ENCODE assay signal across 22 cellular contexts in genomic region chr1:55700359-55701130, GRCh38.
DNase-seq lines count a peak whose midpoint lies in the region; ATAC-seq, FAIRE-seq and TF ChIP-seq lines count a peak whose summit lies in the region.
"Had no signal": no experiment of that assay in that cellular context is flagged by ENCODE, and none has a peak within 500 bp of the region (broad histone marks: within the 10 kb centered on the region; RNA-seq: fewer than 3 reads in every experiment).

No MANE protein-coding gene starts in this region.

- peak; percentile 67 for DNase-seq in AG10803 (ENCODE audit: low read depth)
- DNase-seq in IMR-90: peak; percentile 77
- DNase-seq in iris pigment epithelial cell (ENCODE audit: low read depth): peak; percentile 42
- no peak for DNase-seq in NCI-H146 treated with DMSO at 0.1 percent for 48 hours (lab: John Stamatoyannopoulos, UW; ENCODE audit: unreplicated experiment)
- no peak for DNase-seq in kidney
- DNase-seq in CD14-positive monocyte (ENCODE audit: low spot score): no peak
- DNase-seq: activated CD4-positive, alpha-beta T cell treated with anti-CD3 and anti-CD28 coated beads for 36 hours; activated CD8-positive, alpha-beta memory T cell treated with anti-CD3 and anti-CD28 coated beads, Interleukin-2, amount 10 ng/mL, durations not matched to agents 7 days and 5 days; activated naive CD8-positive, alpha-beta T cell treated with anti-CD3 and anti-CD28 coated beads for 36 hours; body of pancreas; naive B cell; NCI-H1092 treated with DMSO at 0.1 percent for 48 hours; NK-92 treated with Interleukin-12 subunit alpha and Interleukin-12 subunit beta, amount 100 ng/mL, for 24 hours; pancreas; sigmoid colon; stimulated activated CD4-positive, alpha-beta T cell treated with anti-CD3 and anti-CD28 coated beads, Interleukin-2, amount 100 ng/mL, for 48 hours had no signal

- peak overlapping the region; percentile 87 for H4K91ac ChIP-seq in IMR-90 (ENCODE audit: insufficient read depth, low read depth, low read length)

- H3K9ac ChIP-seq in IMR-90 (ENCODE audit: low read depth, low read length) (no peak overlapping the region), kidney (ENCODE audit: low read length in 2 of 2) (no peak overlapping the region)

- peak overlapping the region; percentile 62 for H2BK5ac ChIP-seq in IMR-90 (ENCODE audit: low read depth, low read length, poor library complexity, severe bottlenecking)

- H3K4me2 ChIP-seq in IMR-90 (ENCODE audit: low read depth, low read length): no peak overlapping the region
- H3K4me2 ChIP-seq: A549 had no signal

- H3K27ac ChIP-seq in IMR-90 (ENCODE audit: insufficient read depth, low read length) (peak overlapping the region; percentile 73), kidney (ENCODE audit: low read depth in 2 of 2, low read length in 2 of 2) (no peak overlapping the region)
- H3K27ac ChIP-seq: A549, body of pancreas, coronary artery, pancreas, RWPE1 had no signal

- H3K27me3 Mint-ChIP-seq in CD14-positive monocyte (ENCODE audit: low read depth in 3 of 3): peaks cover 1 to 4% (median 3%) of the 10 kb centered on the region in 3 donors
- H3K27me3 Mint-ChIP-seq: activated CD4-positive, alpha-beta T cell treated with anti-CD3 and anti-CD28 coated beads for 36 hours; activated CD8-positive, alpha-beta memory T cell treated with anti-CD3 and anti-CD28 coated beads, Interleukin-2, amount 10 ng/mL, durations not matched to agents 7 days and 5 days had no signal

- no TSS peak for BruUV-seq in IMR-90 (replicated peaks; lab: Mats Ljungman, UMichigan)

- H3K4me1 Mint-ChIP-seq in CD14-positive monocyte: no peaks in the 10 kb centered on the region
- H3K4me1 Mint-ChIP-seq: activated CD4-positive, alpha-beta T cell treated with anti-CD3 and anti-CD28 coated beads for 36 hours; activated CD8-positive, alpha-beta memory T cell treated with anti-CD3 and anti-CD28 coated beads, Interleukin-2, amount 10 ng/mL, durations not matched to agents 7 days and 5 days; activated naive CD8-positive, alpha-beta T cell treated with anti-CD3 and anti-CD28 coated beads for 36 hours; naive B cell had no signal

- H2BK15ac ChIP-seq in IMR-90 (ENCODE audit: low read depth, low read length): peak overlapping the region; percentile 94

- ATAC-seq in IMR-90 (ENCODE audit: low read depth) (no peak), SK-N-SH treated with all-trans-retinoic acid at 6 μM for 48 hours (peak; percentile 51), GM21619 (IDR thresholded peaks at IDR 0.05; ENCODE audit: unreplicated experiment) (no peak)
- ATAC-seq: A549; activated CD4-positive, alpha-beta T cell treated with anti-CD3 and anti-CD28 coated beads for 36 hours; activated CD8-positive, alpha-beta memory T cell treated with anti-CD3 and anti-CD28 coated beads, Interleukin-2, amount 10 ng/mL, durations not matched to agents 7 days and 5 days; body of pancreas had no signal

- peak overlapping the region; percentile 92 for H2BK20ac ChIP-seq in IMR-90 (ENCODE audit: low read depth, low read length)

- peaks cover 15% of the 10 kb centered on the region for H3K9me1 ChIP-seq in IMR-90 (ENCODE audit: insufficient read depth, low read length)

- H3K36me3 ChIP-seq in IMR-90 (ENCODE audit: control insufficient read depth, insufficient read depth, low read length) (no peaks in the 10 kb centered on the region), kidney (ENCODE audit: control insufficient read depth in 1 of 2, insufficient read depth in 2 of 2, low read length in 2 of 2) (no peaks in the 10 kb centered on the region)
- H3K36me3 ChIP-seq: pancreas, sigmoid colon had no signal

- no peak for FAIRE-seq in kidney (lab: Jason Lieb, UNC)
- FAIRE-seq: A549, frontal cortex, pancreas had no signal

- no CpG with 5 or more reads among the region's 2 CpGs for WGBS in IMR-90 (ENCODE audit: extremely low coverage in 2 of 2, insufficient read length in 1 of 2), 2 experiments

- H3K4me3 Mint-ChIP-seq in CD14-positive monocyte: peak overlapping the region in 1 of 2 donors; percentile 1
- H3K4me3 Mint-ChIP-seq: activated CD4-positive, alpha-beta T cell treated with anti-CD3 and anti-CD28 coated beads for 36 hours; activated CD8-positive, alpha-beta memory T cell treated with anti-CD3 and anti-CD28 coated beads, Interleukin-2, amount 10 ng/mL, durations not matched to agents 7 days and 5 days; activated naive CD8-positive, alpha-beta T cell treated with anti-CD3 and anti-CD28 coated beads for 36 hours; naive B cell had no signal

- peaks cover 30% of the 10 kb centered on the region for H3K4me1 ChIP-seq in IMR-90 (ENCODE audit: control insufficient read depth, insufficient read depth, low read length)
- no peaks in the 10 kb centered on the region for H3K4me1 ChIP-seq in kidney (ENCODE audit: control insufficient read depth in 1 of 2, insufficient read depth in 1 of 2, low read depth in 1 of 2, low read length in 2 of 2)
- H3K4me1 ChIP-seq: A549 had no signal

- peaks cover 0 to 1% (median 0%) of the 10 kb centered on the region in 7 donors for H3K9me3 Mint-ChIP-seq in CD14-positive monocyte
- H3K9me3 Mint-ChIP-seq: activated naive CD8-positive, alpha-beta T cell treated with anti-CD3 and anti-CD28 coated beads for 36 hours had no signal

- CTCF ChIA-PET in IMR-90 (lab: Yijun Ruan, JAX): interaction anchor here (0.6 kb wide), 2 partner anchors 53 to 173 kb away, joined by 3 to 5 read pairs; no protein-coding TSS in a partner anchor

- H4K8ac ChIP-seq in IMR-90 (ENCODE audit: low read depth in 2 of 2, low read length in 2 of 2): peak overlapping the region; percentile 29 to 68

- H3K36me3 Mint-ChIP-seq in CD14-positive monocyte: no peaks in the 10 kb centered on the region
- H3K36me3 Mint-ChIP-seq: activated CD8-positive, alpha-beta memory T cell treated with anti-CD3 and anti-CD28 coated beads, Interleukin-2, amount 10 ng/mL, durations not matched to agents 7 days and 5 days; activated naive CD8-positive, alpha-beta T cell treated with anti-CD3 and anti-CD28 coated beads for 36 hours; naive B cell had no signal

- in situ Hi-C loops in IMR-90 (cut with MboI; ENCODE audit: low sequenced_read_pairs): no loop called here

- no peak for TF ChIP-seq CTCF in AG10803 (conservative IDR thresholded peaks at IDR 0.05; ENCODE audit: low read length)
- TF ChIP-seq CTCF in IMR-90 (conservative IDR thresholded peaks at IDR 0.05; ENCODE audit: low read depth, low read length): no peak
- no peak for TF ChIP-seq CTCF in kidney (IDR thresholded peaks at IDR 0.05; ENCODE audit: borderline replicate concordance, extremely low read depth, insufficient read depth)
- TF ChIP-seq CTCF in CD14-positive monocyte (IDR thresholded peaks at IDR 0.05): no peak

- H3K4me3 ChIP-seq in AG10803 (ENCODE audit: low read length): no peak overlapping the region
- H3K4me3 ChIP-seq in IMR-90 (ENCODE audit: insufficient read depth, low read depth, low read length): no peak overlapping the region
- H3K4me3 ChIP-seq in kidney (ENCODE audit: low read length in 2 of 2): no peak overlapping the region
- H3K4me3 ChIP-seq: A549, body of pancreas, coronary artery, pancreas, sigmoid colon had no signal

- H3K79me1 ChIP-seq in IMR-90 (ENCODE audit: low read depth in 1 of 2, low read length in 2 of 2): no peaks in the 10 kb centered on the region

- peak overlapping the region; percentile 89 for H2AK5ac ChIP-seq in IMR-90 (ENCODE audit: low read depth, low read length)

- 0 out of 2 replicates have a peak overlapping the region, but pooled peaks have one; percentile 5 for H3K56ac ChIP-seq in IMR-90 (ENCODE audit: extremely low read depth, insufficient read depth, low read length)

- H3K23ac ChIP-seq in IMR-90 (ENCODE audit: low read depth, low read length): peak overlapping the region; percentile 77

- H4K20me1 ChIP-seq in IMR-90 (ENCODE audit: insufficient read depth, low read length): no peaks in the 10 kb centered on the region

- H3K4ac ChIP-seq in IMR-90 (ENCODE audit: low read depth, low read length): peak overlapping the region; percentile 88

- H3K27ac Mint-ChIP-seq in CD14-positive monocyte: no peak overlapping the region
- H3K27ac Mint-ChIP-seq: activated CD4-positive, alpha-beta T cell treated with anti-CD3 and anti-CD28 coated beads for 36 hours; activated CD8-positive, alpha-beta memory T cell treated with anti-CD3 and anti-CD28 coated beads, Interleukin-2, amount 10 ng/mL, durations not matched to agents 7 days and 5 days; activated naive CD8-positive, alpha-beta T cell treated with anti-CD3 and anti-CD28 coated beads for 36 hours had no signal

- peak overlapping the region; percentile 89 for H3K14ac ChIP-seq in IMR-90 (replicated peaks; ENCODE audit: low read depth, low read length)

- H3K27me3 ChIP-seq in IMR-90 (ENCODE audit: control insufficient read depth, insufficient read depth, low read length): no peaks in the 10 kb centered on the region
- H3K27me3 ChIP-seq: body of pancreas, pancreas, sigmoid colon had no signal

- peak overlapping the region; percentile 93 for H4K5ac ChIP-seq in IMR-90 (ENCODE audit: low read depth, low read length)

- TF ChIP-seq POLR2A in IMR-90 (IDR thresholded peaks at IDR 0.05; ENCODE audit: low read depth, low read length): no peak

- peak overlapping the region; percentile 93 for H2BK120ac ChIP-seq in IMR-90 (ENCODE audit: low read depth, low read length)

- dilution Hi-C loops in IMR-90 (cut with HindIII; ENCODE audit: low sequenced_read_pairs, unreplicated experiment): no loop called here

- H2AK9ac ChIP-seq in IMR-90 (replicated peaks; ENCODE audit: low read depth, low read length, poor library complexity): peak overlapping the region; percentile 59

- TF ChIP-seq RAD21 in IMR-90 (IDR thresholded peaks at IDR 0.05; ENCODE audit: low read length): no peak

- POLR2A ChIA-PET in IMR-90 (lab: Charles Lee; ENCODE audit: unreplicated experiment): no interaction called here

- H2AFZ ChIP-seq in IMR-90 (replicated peaks; ENCODE audit: low read length, poor library complexity): peak overlapping the region; percentile 70

- peak overlapping the region; percentile 95 for H3K18ac ChIP-seq in IMR-90 (ENCODE audit: low read depth, low read length)

- no peaks in the 10 kb centered on the region for H3K9me3 ChIP-seq in IMR-90 (ENCODE audit: control insufficient read depth, insufficient read depth, low read length)
- no peaks in the 10 kb centered on the region for H3K9me3 ChIP-seq in kidney (ENCODE audit: control insufficient read depth in 1 of 2, low read length in 2 of 2)
- H3K9me3 ChIP-seq: A549, body of pancreas, pancreas, sigmoid colon had no signal

- intact Hi-C loops in IMR-90 (cut with micrococcal nuclease) (no loop called here), kidney (cut with DNase I) (no loop called here), CD14-positive monocyte (cut with micrococcal nuclease) (no loop called here)

TF ChIP-seq in SK-N-SH treated with all-trans-retinoic acid at 6 μM for 48 hours, 23 proteins besides CTCF, POLR2A, EP300 and RAD21 (continues in another document):
- TF ChIP-seq SNAI2 (CRISPR knock-in tag; IDR thresholded peaks at IDR 0.05): no peak

Comparison
In these comparisons a context has a peak if more than half of its experiments do, and no peak if none do; other contexts are left out.
1. DNase-seq: peak in AG10803 (single experiment), IMR-90 (single experiment) and iris pigment epithelial cell (single experiment); none in NCI-H146 treated with DMSO at 0.1 percent for 48 hours (single experiment), kidney (single experiment) and CD14-positive monocyte (single experiment).